In the genomic region with DNA sequence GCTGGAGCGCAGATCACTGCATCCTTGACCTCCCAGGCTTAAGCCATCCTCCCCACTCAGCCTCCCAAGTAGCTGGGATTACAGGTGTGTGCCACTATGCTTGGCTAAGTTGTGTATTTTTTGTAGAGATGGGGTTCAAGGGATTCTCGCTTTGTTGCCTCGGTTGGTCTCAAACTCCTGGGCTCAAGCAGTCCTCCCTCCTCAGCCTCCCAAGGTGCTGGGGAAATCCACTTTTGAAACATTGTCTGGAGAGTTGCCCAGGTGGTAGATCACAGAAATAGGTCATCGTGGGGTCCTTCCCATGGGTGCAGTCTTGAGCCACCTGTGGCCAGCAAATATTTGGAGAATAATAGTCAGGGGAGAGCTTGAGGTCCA, we compare ENCODE assay signal across 8 cellular contexts. TPM values are rescaled to one million over a fixed set of nuclear protein-coding genes. Genes with fewer than 3 reads are reported as not detected.
A peak's percentile ranks its signal among the peaks of the same experiment; 100 is the strongest.
DNase-seq lines count a peak whose midpoint lies in the region; FAIRE-seq and TF ChIP-seq lines count a peak whose summit lies in the region.

No MANE protein-coding gene starts in this region.

- peaks cover 5% of the 10 kb centered on the region for H4K20me1 ChIP-seq in H9 (ENCODE audit: control insufficient read depth, insufficient read depth, insufficient read length)

- no CpG with 5 or more reads among the region's 4 CpGs for WGBS in H9 (ENCODE audit: extremely low coverage, insufficient read length, low lambda C conversion rate)
- WGBS in small intestine, 3 donors = 62 to 70% (median 63%) methylated on average over 4 of the region's 4 CpGs

- peaks cover 0 to 2% of the 10 kb centered on the region in 2 donors for H3K36me3 ChIP-seq in small intestine (ENCODE audit: control insufficient read depth in 2 of 2, insufficient read depth in 2 of 2, low read length in 2 of 2)
- peaks cover 86% of the 10 kb centered on the region for H3K36me3 ChIP-seq in BE2C

- DNase-seq in H9 (no peak), foreskin fibroblast (no peak), small intestine (no peak), amygdala (lab: John Stamatoyannopoulos, UW) (no peak), iPS-NIHi7 (ENCODE audit: extremely low spot score) (no peak), BE2C (no peak), COLO829 (ENCODE audit: low spot score) (no peak)
- DNase-seq in activated CD4-positive, alpha-beta memory T cell treated with anti-CD3 and anti-CD28 coated beads, Interleukin-2, amount 10 ng/mL, durations not matched to agents 7 days and 5 days = no peak

- peaks cover 13% of the 10 kb centered on the region for H3K23me2 ChIP-seq in H9 (ENCODE audit: insufficient read length, low read depth, low read length, poor library complexity, severe bottlenecking)

- POLR2A ChIA-PET in activated CD4-positive, alpha-beta memory T cell treated with anti-CD3 and anti-CD28 coated beads, Interleukin-2, amount 10 ng/mL, durations not matched to agents 7 days and 5 days (lab: Charles Lee) = interaction anchor here (1.4 to 4.0 kb wide), 7 partner anchors 10 to 492 kb away, joined by 3 to 23 read pairs (median 5); a partner anchor contains a TSS

- no peak overlapping the region for H3T11ph ChIP-seq in H9 (ENCODE audit: low read length)

- no peak for TF ChIP-seq CTCF in H9 (conservative IDR thresholded peaks at IDR 0.05)
- no peak for TF ChIP-seq CTCF in foreskin fibroblast (IDR thresholded peaks at IDR 0.05; ENCODE audit: low read depth, low read length)
- no peak for TF ChIP-seq CTCF in BE2C (IDR thresholded peaks at IDR 0.05; ENCODE audit: low read depth, low read length)

- no peaks in the 10 kb centered on the region for H3K9me3 Mint-ChIP-seq in H9
- no peaks in the 10 kb centered on the region for H3K9me3 Mint-ChIP-seq in activated CD4-positive, alpha-beta memory T cell treated with anti-CD3 and anti-CD28 coated beads, Interleukin-2, amount 10 ng/mL, durations not matched to agents 7 days and 5 days

- H3K27ac Mint-ChIP-seq in H9 = peak overlapping the region; percentile 85 to 92 (median 87)
- peak overlapping the region; percentile 92 for H3K27ac Mint-ChIP-seq in activated CD4-positive, alpha-beta memory T cell treated with anti-CD3 and anti-CD28 coated beads, Interleukin-2, amount 10 ng/mL, durations not matched to agents 7 days and 5 days

- H4K5ac ChIP-seq in H9 (ENCODE audit: insufficient read length, low read depth, low read length) = no peak overlapping the region

- H4K91ac ChIP-seq in H9 (ENCODE audit: insufficient read length, low read depth, low read length) = no peak overlapping the region

- H3K56ac ChIP-seq in H9 (ENCODE audit: insufficient read length, low read depth, low read length) = no peak overlapping the region

- no peak overlapping the region for H2BK120ac ChIP-seq in H9 (ENCODE audit: low read depth, low read length, poor library complexity, severe bottlenecking)

- H3K27ac ChIP-seq in H9 (ENCODE audit: insufficient read length, low read depth, low read length) (no peak overlapping the region), small intestine (ENCODE audit: low read depth in 1 of 2, low read length in 1 of 2) (peak overlapping the region; percentile 97 to 100)

- no peak for FAIRE-seq in small intestine (lab: Jason Lieb, UNC)

- H2AK5ac ChIP-seq in H9 (ENCODE audit: insufficient read length, low read length) = no peak overlapping the region

- H3K23ac ChIP-seq in H9 (ENCODE audit: insufficient read length, low read depth, low read length) = no peak overlapping the region

- no peaks in the 10 kb centered on the region for H3K27me3 ChIP-seq in H9 (ENCODE audit: insufficient read depth, low read length)
- H3K27me3 ChIP-seq in small intestine (ENCODE audit: control insufficient read depth in 2 of 2, insufficient read depth in 2 of 2, low read length in 2 of 2) = no peaks in the 10 kb centered on the region
- no peaks in the 10 kb centered on the region for H3K27me3 ChIP-seq in BE2C

- no peak overlapping the region for H3K4me2 ChIP-seq in H9 (ENCODE audit: insufficient read depth, insufficient read length, low read length)

- H3K4me1 Mint-ChIP-seq in H9 = peaks cover 23 to 35% of the 10 kb centered on the region in 2 experiments
- peaks cover 59% of the 10 kb centered on the region for H3K4me1 Mint-ChIP-seq in activated CD4-positive, alpha-beta memory T cell treated with anti-CD3 and anti-CD28 coated beads, Interleukin-2, amount 10 ng/mL, durations not matched to agents 7 days and 5 days

- no peak overlapping the region for H2BK5ac ChIP-seq in H9 (ENCODE audit: insufficient read length, low read length)

- H2AFZ ChIP-seq in H9 (ENCODE audit: low read length) = no peak overlapping the region

- H2BK12ac ChIP-seq in H9 (ENCODE audit: insufficient read length, low read depth, low read length) = no peak overlapping the region

- peaks cover 71% of the 10 kb centered on the region for H3K79me2 ChIP-seq in H9 (ENCODE audit: insufficient read depth, low read length)

- H3K4me1 ChIP-seq in H9 (ENCODE audit: insufficient read depth, low read length) (peaks cover 7% of the 10 kb centered on the region; the same call in 1 of the 2 replicates), small intestine (ENCODE audit: control insufficient read depth in 2 of 2, insufficient read depth in 1 of 2, low read depth in 1 of 2, low read length in 1 of 2) (peaks cover 2 to 19% of the 10 kb centered on the region in 2 donors), BE2C (peaks cover 8% of the 10 kb centered on the region)

- no peak overlapping the region for H4K8ac ChIP-seq in H9 (replicated peaks; ENCODE audit: insufficient read length, low read depth, low read length)

- H3K4me3 ChIP-seq in foreskin fibroblast (ENCODE audit: low read depth in 1 of 2, low read length in 2 of 2) (peak overlapping the region; percentile 3 to 10), small intestine (ENCODE audit: low read depth in 1 of 2, low read length in 2 of 2) (no peak overlapping the region), BE2C (ENCODE audit: low read depth, low read length) (no peak overlapping the region)

- H3K27me3 Mint-ChIP-seq in H9 (ENCODE audit: low read depth) = no peaks in the 10 kb centered on the region
- no peaks in the 10 kb centered on the region for H3K27me3 Mint-ChIP-seq in activated CD4-positive, alpha-beta memory T cell treated with anti-CD3 and anti-CD28 coated beads, Interleukin-2, amount 10 ng/mL, durations not matched to agents 7 days and 5 days

- H3K14ac ChIP-seq in H9 (ENCODE audit: insufficient read depth, low read length) = no peak overlapping the region

- peaks cover 46 to 69% (median 63%) of the 10 kb centered on the region in 3 experiments for H3K36me3 Mint-ChIP-seq in H9 (ENCODE audit: insufficient read depth in 1 of 3, low read depth in 3 of 3)
- H3K36me3 Mint-ChIP-seq in activated CD4-positive, alpha-beta memory T cell treated with anti-CD3 and anti-CD28 coated beads, Interleukin-2, amount 10 ng/mL, durations not matched to agents 7 days and 5 days (ENCODE audit: low read depth) = peaks cover 75% of the 10 kb centered on the region

- H3K79me1 ChIP-seq in H9 (ENCODE audit: insufficient read depth, low read depth, low read length, poor library complexity, severe bottlenecking) = peaks cover 2% of the 10 kb centered on the region

- no peaks in the 10 kb centered on the region for H3K9me3 ChIP-seq in H9 (ENCODE audit: control insufficient read depth, low read depth, low read length)
- no peaks in the 10 kb centered on the region for H3K9me3 ChIP-seq in small intestine (ENCODE audit: control insufficient read depth, low read depth)
- no peaks in the 10 kb centered on the region for H3K9me3 ChIP-seq in BE2C

- CTCF ChIA-PET in activated CD4-positive, alpha-beta memory T cell treated with anti-CD3 and anti-CD28 coated beads, Interleukin-2, amount 10 ng/mL, durations not matched to agents 7 days and 5 days (lab: Charles Lee) = interaction anchor here (1.2 to 3.9 kb wide), 2 partner anchors 46 to 59 kb away, joined by 4 to 40 read pairs; no protein-coding TSS in a partner anchor

- H2BK15ac ChIP-seq in H9 (ENCODE audit: low read depth, low read length) = no peak overlapping the region

- no peak overlapping the region for H3K18ac ChIP-seq in H9 (ENCODE audit: insufficient read length, low read depth, low read length)

- H2BK20ac ChIP-seq in H9 (ENCODE audit: low read depth, low read length, poor library complexity, severe bottlenecking) = no peak overlapping the region

- no peak overlapping the region for H3K4ac ChIP-seq in H9 (ENCODE audit: low read depth, low read length)

- peak overlapping the region in 1 of 2 experiments; percentile 29; a peak in 1 of 5 replicates for H3K4me3 Mint-ChIP-seq in H9
- peak overlapping the region; percentile 72 for H3K4me3 Mint-ChIP-seq in activated CD4-positive, alpha-beta memory T cell treated with anti-CD3 and anti-CD28 coated beads, Interleukin-2, amount 10 ng/mL, durations not matched to agents 7 days and 5 days

- no peak overlapping the region for H3K9ac ChIP-seq in H9 (ENCODE audit: extremely low read depth, insufficient read length, low read length)

RNA-seq across cellular contexts. Expression of a gene that starts 5.2 kb away (rescaled TPM):
- 81.3 and 92.7 TPM in 2 replicates for total RNA-seq in H9 (2021)
- total RNA-seq in activated CD4-positive, alpha-beta memory T cell treated with anti-CD3 and anti-CD28 coated beads, Interleukin-2, amount 10 ng/mL, durations not matched to agents 7 days and 5 days = 100 to 1,000 TPM; 150 to 160 TPM
- polyA plus RNA-seq in small intestine = 10 to 100 TPM in 2 of 3 donors, 1 to 10 TPM in 1; 6.0 to 38.2 (median 24.0) TPM
- 12.4 TPM for polyA plus RNA-seq in BE2C (2012; ENCODE audit: insufficient read depth, insufficient read length, low read depth)

Comparison
In these comparisons a context has a peak if more than half of its experiments do, and no peak if none do; other contexts are left out.
1. H3K4me3 ChIP-seq: peak in foreskin fibroblast (2 of 2); none in small intestine (0 of 2) and BE2C (single experiment).